19 cellular contexts compared by ENCODE assay signal in the genomic region with DNA sequence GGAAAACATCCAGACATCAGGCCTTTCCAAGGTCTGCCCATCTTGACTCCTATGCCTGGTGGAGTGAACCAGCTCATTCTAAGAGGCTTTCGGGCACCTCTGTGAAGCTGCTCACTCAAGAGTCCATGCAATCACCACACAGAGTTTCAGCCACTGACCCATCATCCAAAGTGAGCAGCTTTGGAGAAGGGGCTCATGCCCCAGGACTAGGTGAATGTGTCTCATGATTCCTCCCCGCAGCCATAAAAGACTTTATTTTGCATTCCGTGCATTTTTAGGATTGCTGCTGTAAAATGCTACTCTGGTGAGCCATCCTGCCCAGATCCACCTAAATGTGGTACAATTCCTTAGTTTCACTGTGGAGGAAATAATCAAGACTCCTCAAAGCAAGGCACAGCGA. TPM values are rescaled to one million over a fixed set of nuclear protein-coding genes. Genes with fewer than 3 reads are reported as not detected.
DNase-seq lines count a peak whose midpoint lies in the region; ATAC-seq, FAIRE-seq and TF ChIP-seq lines count a peak whose summit lies in the region.
"Had no signal": no experiment of that assay in that cellular context is flagged by ENCODE, and none has a peak within 500 bp of the region (broad histone marks: within the 10 kb centered on the region; RNA-seq: fewer than 3 reads in every experiment).

No MANE protein-coding gene starts in this region.

- H2AK5ac ChIP-seq in H9 (ENCODE audit: insufficient read length, low read length): no peak overlapping the region
- peak overlapping the region; percentile 83 for H2AK5ac ChIP-seq in mesenchymal stem cell (ENCODE audit: low read length, severe bottlenecking)

- POLR2A ChIA-PET in A549 (lab: Yijun Ruan, JAX): no interaction called here

- no peak for TF ChIP-seq RAD21 in A549 (conservative IDR thresholded peaks at IDR 0.05 in 1 of 2, IDR thresholded peaks at IDR 0.05 in 1 of 2)

- H3K14ac ChIP-seq in H9 (ENCODE audit: insufficient read depth, low read length) (no peak overlapping the region), mesenchymal stem cell (ENCODE audit: low read length in 2 of 2) (no peak overlapping the region)

- no peak overlapping the region for H3K4ac ChIP-seq in H9 (ENCODE audit: low read depth, low read length)
- no peak overlapping the region for H3K4ac ChIP-seq in mesenchymal stem cell (ENCODE audit: low read depth in 1 of 2, low read length in 2 of 2)

- H3K4me2 ChIP-seq in A549 (peak overlapping the region; percentile 48), H9 (ENCODE audit: insufficient read depth, insufficient read length, low read length) (no peak overlapping the region), mesenchymal stem cell (ENCODE audit: low read length, poor library complexity, severe bottlenecking) (peak overlapping the region; percentile 0)

- H3K4me3 Mint-ChIP-seq in H9: no peak overlapping the region
- no peak overlapping the region for H3K4me3 Mint-ChIP-seq in activated naive CD8-positive, alpha-beta T cell treated with anti-CD3 and anti-CD28 coated beads, Interleukin-2, amount 50 U/mL, for 24 hours
- H3K4me3 Mint-ChIP-seq: activated CD4-positive, alpha-beta T cell treated with anti-CD3 and anti-CD28 coated beads, Interleukin-2, amount 10 ng/mL, durations not matched to agents 24 days and 14 days; activated T-helper 1 cell treated with anti-CD3 and anti-CD28 coated beads, Interleukin-12 subunit alpha, Interleukin-12 subunit beta, Interleukin-2, Interleukin-4 antibody, amounts not matched to agents 30 ng/mL and 10 ng/mL and 1 ng/mL, durations not matched to agents 14 hours and 24 hours and 36 hours; nephron progenitor cell; stimulated activated effector memory CD8-positive, alpha-beta T cell treated with anti-CD3 and anti-CD28 coated beads, Interleukin-12 subunit alpha, Interleukin-12 subunit beta, amount 100 ng/mL, for 72 hours; T-helper 2 cell treated with Interferon-gamma antibody and Interleukin-4, amounts not matched to agents 5 μg/mL and 100 μg/mL, for 36 hours had no signal

- H3K27ac Mint-ChIP-seq in H9: peak overlapping the region in 2 of 3 experiments; percentile 5 to 59; a peak in 2 of 7 replicates
- H3K27ac Mint-ChIP-seq in activated naive CD8-positive, alpha-beta T cell treated with anti-CD3 and anti-CD28 coated beads, Interleukin-2, amount 50 U/mL, for 24 hours: no peak overlapping the region
- H3K27ac Mint-ChIP-seq: activated CD4-positive, alpha-beta T cell treated with anti-CD3 and anti-CD28 coated beads, Interleukin-2, amount 10 ng/mL, durations not matched to agents 24 days and 14 days; activated T-helper 1 cell treated with anti-CD3 and anti-CD28 coated beads, Interleukin-12 subunit alpha, Interleukin-12 subunit beta, Interleukin-2, Interleukin-4 antibody, amounts not matched to agents 30 ng/mL and 10 ng/mL and 1 ng/mL, durations not matched to agents 14 hours and 24 hours and 36 hours; nephron progenitor cell; stimulated activated effector memory CD8-positive, alpha-beta T cell treated with anti-CD3 and anti-CD28 coated beads, Interleukin-12 subunit alpha, Interleukin-12 subunit beta, amount 100 ng/mL, for 72 hours; T-helper 2 cell treated with Interferon-gamma antibody and Interleukin-4, amounts not matched to agents 5 μg/mL and 100 μg/mL, for 36 hours had no signal

- peaks cover 4 to 7% of the 10 kb centered on the region in 2 experiments; a peak in 4 of 5 replicates for H3K9me3 Mint-ChIP-seq in H9
- H3K9me3 Mint-ChIP-seq in activated naive CD8-positive, alpha-beta T cell treated with anti-CD3 and anti-CD28 coated beads, Interleukin-2, amount 50 U/mL, for 24 hours: peaks cover 6% of the 10 kb centered on the region
- H3K9me3 Mint-ChIP-seq: activated CD4-positive, alpha-beta T cell treated with anti-CD3 and anti-CD28 coated beads, Interleukin-2, amount 10 ng/mL, durations not matched to agents 24 days and 14 days; activated T-helper 1 cell treated with anti-CD3 and anti-CD28 coated beads, Interleukin-12 subunit alpha, Interleukin-12 subunit beta, Interleukin-2, Interleukin-4 antibody, amounts not matched to agents 30 ng/mL and 10 ng/mL and 1 ng/mL, durations not matched to agents 14 hours and 24 hours and 36 hours; nephron progenitor cell; stimulated activated effector memory CD8-positive, alpha-beta T cell treated with anti-CD3 and anti-CD28 coated beads, Interleukin-12 subunit alpha, Interleukin-12 subunit beta, amount 100 ng/mL, for 72 hours; T-helper 2 cell treated with Interferon-gamma antibody and Interleukin-4, amounts not matched to agents 5 μg/mL and 100 μg/mL, for 36 hours had no signal

- no peak for TF ChIP-seq EP300 in A549 (IDR thresholded peaks at IDR 0.05)

- no peak for DNase-seq in A549 (ENCODE audit: low read depth in 1 of 2, low spot score in 1 of 2)
- DNase-seq in H9: no peak
- peak; percentile 57 to 75 for DNase-seq in SJSA1 (ENCODE audit: low read depth in 1 of 2, low spot score in 2 of 2)
- peak; percentile 8 for DNase-seq in mesenchymal stem cell
- no peak for DNase-seq in activated naive CD8-positive, alpha-beta T cell treated with anti-CD3 and anti-CD28 coated beads, Interleukin-2, amount 50 U/mL, for 24 hours
- no peak for DNase-seq in MG63
- no peak for DNase-seq in dermis blood vessel endothelial cell
- no peak for DNase-seq in OCI-M1 (lab: John Stamatoyannopoulos, UW)
- DNase-seq: activated CD4-positive, alpha-beta T cell treated with anti-CD3 and anti-CD28 coated beads, Interleukin-2, amount 10 ng/mL, durations not matched to agents 24 days and 14 days; aorta; MV-4-11; NCI-H82; nephron progenitor cell; uterus had no signal

- H3K4me1 ChIP-seq in A549: peaks cover 54% of the 10 kb centered on the region
- H3K4me1 ChIP-seq in H9 (ENCODE audit: insufficient read depth, low read length): peaks cover 11% of the 10 kb centered on the region; the same call in 1 of the 2 replicates
- peaks cover 30% of the 10 kb centered on the region for H3K4me1 ChIP-seq in SJSA1 (replicated peaks)
- H3K4me1 ChIP-seq in mesenchymal stem cell (ENCODE audit: control insufficient read depth, insufficient read depth, low read depth, low read length): peaks cover 10% of the 10 kb centered on the region
- H3K4me1 ChIP-seq: uterus had no signal

- H3K27me3 Mint-ChIP-seq in H9 (ENCODE audit: low read depth): no peaks in the 10 kb centered on the region; the same call in 1 of the 2 replicates
- H3K27me3 Mint-ChIP-seq in activated naive CD8-positive, alpha-beta T cell treated with anti-CD3 and anti-CD28 coated beads, Interleukin-2, amount 50 U/mL, for 24 hours: no peaks in the 10 kb centered on the region
- H3K27me3 Mint-ChIP-seq: activated CD4-positive, alpha-beta T cell treated with anti-CD3 and anti-CD28 coated beads, Interleukin-2, amount 10 ng/mL, durations not matched to agents 24 days and 14 days had no signal

- peak; percentile 51 to 70; a peak in 5 of 6 replicates for ATAC-seq in A549
- no peak for ATAC-seq in activated naive CD8-positive, alpha-beta T cell treated with anti-CD3 and anti-CD28 coated beads, Interleukin-2, amount 50 U/mL, for 24 hours
- ATAC-seq: Right ventricle myocardium inferior; stimulated activated effector memory CD8-positive, alpha-beta T cell treated with anti-CD3 and anti-CD28 coated beads, Interleukin-12 subunit alpha, Interleukin-12 subunit beta, amount 100 ng/mL, for 72 hours had no signal

- H4K5ac ChIP-seq in H9 (ENCODE audit: insufficient read length, low read depth, low read length): no peak overlapping the region

- TF ChIP-seq CTCF in A549 (IDR thresholded peaks at IDR 0.05) (no peak), H9 (conservative IDR thresholded peaks at IDR 0.05) (no peak)

- H3K23ac ChIP-seq in H9 (ENCODE audit: insufficient read length, low read depth, low read length) (no peak overlapping the region), mesenchymal stem cell (ENCODE audit: low read length in 2 of 2) (no peak overlapping the region)

- H3K9ac ChIP-seq in H9 (ENCODE audit: extremely low read depth, insufficient read length, low read length) (no peak overlapping the region), mesenchymal stem cell (ENCODE audit: low read length) (no peak overlapping the region)

- H4K20me1 ChIP-seq in H9 (ENCODE audit: control insufficient read depth, insufficient read depth, insufficient read length): no peaks in the 10 kb centered on the region

- H3K4me3 ChIP-seq in A549 (no peak overlapping the region), SJSA1 (no peak overlapping the region), mesenchymal stem cell (ENCODE audit: insufficient read depth in 1 of 2, low read depth in 1 of 2, low read length in 2 of 2) (no peak overlapping the region), MG63 (no peak overlapping the region)
- H3K4me3 ChIP-seq: uterus had no signal

- H2BK20ac ChIP-seq in H9 (ENCODE audit: low read depth, low read length, poor library complexity, severe bottlenecking): no peak overlapping the region

- H3K18ac ChIP-seq in H9 (ENCODE audit: insufficient read length, low read depth, low read length): no peak overlapping the region
- H3K18ac ChIP-seq in mesenchymal stem cell (ENCODE audit: low read depth in 1 of 2, low read length in 2 of 2): peak overlapping the region in 1 of 2 experiments; percentile 9

- CTCF ChIA-PET in A549 (lab: Yijun Ruan, JAX): interaction anchor here (0.6 to 1.0 kb wide), 4 partner anchors 9 to 235 kb away, joined by 3 to 4 read pairs (median 4); no protein-coding TSS in a partner anchor

- H3K36me3 ChIP-seq in SJSA1 (no peaks in the 10 kb centered on the region), mesenchymal stem cell (ENCODE audit: control insufficient read depth in 1 of 2, insufficient read depth in 2 of 2, low read depth in 1 of 2, low read length in 2 of 2) (no peaks in the 10 kb centered on the region), MG63 (no peaks in the 10 kb centered on the region)
- H3K36me3 ChIP-seq: uterus had no signal

- H3K23me2 ChIP-seq in H9 (ENCODE audit: insufficient read length, low read depth, low read length, poor library complexity, severe bottlenecking): no peaks in the 10 kb centered on the region

- no peak for FAIRE-seq in A549 (lab: Jason Lieb, UNC)
- FAIRE-seq: D721Med had no signal

- H2BK5ac ChIP-seq in H9 (ENCODE audit: insufficient read length, low read length) (no peak overlapping the region), mesenchymal stem cell (ENCODE audit: low read depth, low read length, poor library complexity, severe bottlenecking) (peak overlapping the region; percentile 61)

- H2BK15ac ChIP-seq in H9 (ENCODE audit: low read depth, low read length) (no peak overlapping the region), mesenchymal stem cell (ENCODE audit: low read depth, poor library complexity, severe bottlenecking) (no peak overlapping the region)

- H3K79me1 ChIP-seq in H9 (ENCODE audit: insufficient read depth, low read depth, low read length, poor library complexity, severe bottlenecking): no peaks in the 10 kb centered on the region
- H3K79me1 ChIP-seq in mesenchymal stem cell (replicated peaks; ENCODE audit: low read length, poor library complexity, severe bottlenecking): no peaks in the 10 kb centered on the region

- no peaks in the 10 kb centered on the region for H3K79me2 ChIP-seq in H9 (ENCODE audit: insufficient read depth, low read length)

- H4K8ac ChIP-seq in H9 (replicated peaks; ENCODE audit: insufficient read length, low read depth, low read length) (no peak overlapping the region), mesenchymal stem cell (ENCODE audit: low read length) (no peak overlapping the region)

- H4K91ac ChIP-seq in H9 (ENCODE audit: insufficient read length, low read depth, low read length): peak overlapping the region; percentile 3
- H4K91ac ChIP-seq in mesenchymal stem cell (ENCODE audit: low read length): no peak overlapping the region

- peaks cover 21 to 31% of the 10 kb centered on the region in 2 experiments for H3K4me1 Mint-ChIP-seq in H9
- H3K4me1 Mint-ChIP-seq in activated naive CD8-positive, alpha-beta T cell treated with anti-CD3 and anti-CD28 coated beads, Interleukin-2, amount 50 U/mL, for 24 hours: peaks cover 19% of the 10 kb centered on the region

- H3K56ac ChIP-seq in H9 (ENCODE audit: insufficient read length, low read depth, low read length): no peak overlapping the region

- peaks cover 0 to 6% (median 5%) of the 10 kb centered on the region in 3 experiments; a peak in 5 of 7 replicates for H3K36me3 Mint-ChIP-seq in H9 (ENCODE audit: insufficient read depth in 1 of 3, low read depth in 3 of 3)
- H3K36me3 Mint-ChIP-seq in activated naive CD8-positive, alpha-beta T cell treated with anti-CD3 and anti-CD28 coated beads, Interleukin-2, amount 50 U/mL, for 24 hours (ENCODE audit: low read depth): no peaks in the 10 kb centered on the region
- H3K36me3 Mint-ChIP-seq: stimulated activated effector memory CD8-positive, alpha-beta T cell treated with anti-CD3 and anti-CD28 coated beads, Interleukin-12 subunit alpha, Interleukin-12 subunit beta, amount 100 ng/mL, for 72 hours had no signal

- H2BK12ac ChIP-seq in H9 (ENCODE audit: insufficient read length, low read depth, low read length): no peak overlapping the region
- peak overlapping the region; percentile 38 to 64 for H2BK12ac ChIP-seq in mesenchymal stem cell (ENCODE audit: low read length in 2 of 2)

- H2AFZ ChIP-seq in H9 (ENCODE audit: low read length): no peak overlapping the region
- peak overlapping the region; percentile 5 for H2AFZ ChIP-seq in mesenchymal stem cell (ENCODE audit: low read depth, low read length)

- H3K9me3 ChIP-seq in A549 (peaks cover 9% of the 10 kb centered on the region; the same call in 2 of the 3 replicates), H9 (ENCODE audit: control insufficient read depth, low read depth, low read length) (no peaks in the 10 kb centered on the region), SJSA1 (replicated peaks) (no peaks in the 10 kb centered on the region; the same call in 1 of the 2 replicates), mesenchymal stem cell (ENCODE audit: control insufficient read depth, low read length) (no peaks in the 10 kb centered on the region), MG63 (peaks cover 3% of the 10 kb centered on the region)
- H3K9me3 ChIP-seq: uterus had no signal

- H3T11ph ChIP-seq in H9 (ENCODE audit: low read length): no peak overlapping the region

- H3K27me3 ChIP-seq in H9 (ENCODE audit: insufficient read depth, low read length) (no peaks in the 10 kb centered on the region), SJSA1 (replicated peaks) (no peaks in the 10 kb centered on the region), mesenchymal stem cell (ENCODE audit: control insufficient read depth in 1 of 2, insufficient read depth in 1 of 2, low read length in 2 of 2) (peaks cover 0 to 32% of the 10 kb centered on the region in 2 experiments), MG63 (no peaks in the 10 kb centered on the region)
- H3K27me3 ChIP-seq: uterus had no signal

- 38% methylated on average over 4 of the region's 4 CpGs for WGBS in A549 (ENCODE audit: missing lambda C conversion rate)
- WGBS in H9 (ENCODE audit: extremely low coverage, insufficient read length, low lambda C conversion rate): no CpG with 5 or more reads among the region's 4 CpGs
- WGBS in mesenchymal stem cell: 68% methylated on average over 4 of the region's 4 CpGs

- H2BK120ac ChIP-seq in H9 (ENCODE audit: low read depth, low read length, poor library complexity, severe bottlenecking) (no peak overlapping the region), mesenchymal stem cell (ENCODE audit: low read depth, low read length) (peak overlapping the region; percentile 15)

- H3K27ac ChIP-seq in A549: peak overlapping the region; percentile 70 to 91
- H3K27ac ChIP-seq in H9 (ENCODE audit: insufficient read length, low read depth, low read length): no peak overlapping the region
- peak overlapping the region; percentile 65 for H3K27ac ChIP-seq in SJSA1
- peak overlapping the region; percentile 92 for H3K27ac ChIP-seq in mesenchymal stem cell (ENCODE audit: low read length, poor library complexity, severe bottlenecking)
- H3K27ac ChIP-seq: uterus had no signal

- no peak for TF ChIP-seq POLR2A in A549 (IDR thresholded peaks at IDR 0.05; ENCODE audit: low read length)

RNA-seq across cellular contexts. Expression of gene EZR, which starts 44.5 kb away (rescaled TPM):
- polyA plus RNA-seq in A549 (2011; rRNA removed): 207 and 254 TPM in 2 replicates
- 181 and 208 TPM in 2 replicates for polyA plus RNA-seq in A549 (2012; cell fraction: cytosol; rRNA removed)
- 283 and 311 TPM in 2 replicates for polyA plus RNA-seq in A549 (2012; cell fraction: nucleus; rRNA removed)
- polyA plus RNA-seq in A549 (2017; fragmentation: RNase III; extraction: RNeasy Plus Mini Kit Qiagen cat#74134 plus additional on column Dnase treatment): 219 to 259 TPM (median 219 TPM) in 3 replicates
- 183 and 197 TPM in 2 replicates for polyA minus RNA-seq in A549 (2011; rRNA and poly(A)+ RNA removed)
- total RNA-seq in H9 (2021): 375 and 393 TPM in 2 replicates
- total RNA-seq in SJSA1 (2014; rRNA removed; shearing (Covaris generic)): 202 and 246 TPM in 2 replicates
- 45.8 TPM for polyA plus RNA-seq in mesenchymal stem cell (2013, experiment 1 of 2)
- 44.2 TPM for polyA plus RNA-seq in mesenchymal stem cell (2013, experiment 2 of 2)
- 226 and 236 TPM in 2 replicates for total RNA-seq in MG63 (2014; rRNA removed; shearing (Covaris generic); ENCODE audit: low replicate concordance)
- 90.7 and 105 TPM in 2 replicates for total RNA-seq in dermis blood vessel endothelial cell

Comparison
In these comparisons a context has a peak if more than half of its experiments do, and no peak if none do; other contexts are left out.
1. DNase-seq: peak in SJSA1 (2 of 2) and mesenchymal stem cell (single experiment); none in A549 (0 of 2), H9 (single experiment), activated naive CD8-positive, alpha-beta T cell treated with anti-CD3 and anti-CD28 coated beads, Interleukin-2, amount 50 U/mL, for 24 hours (single experiment), MG63 (single experiment), dermis blood vessel endothelial cell (single experiment) and OCI-M1 (single experiment).